ENCODE assay signal across 14 cellular contexts in genomic region chr2:132582360-132582759, GRCh38.
A peak's percentile ranks its signal among the peaks of the same experiment; 100 is the strongest.
DNase-seq lines count a peak whose midpoint lies in the region; ATAC-seq and TF ChIP-seq lines count a peak whose summit lies in the region.
"Had no signal": no experiment of that assay in that cellular context is flagged by ENCODE, and none has a peak within 500 bp of the region (broad histone marks: within the 10 kb centered on the region; RNA-seq: fewer than 3 reads in every experiment).

No MANE protein-coding gene starts in this region.

- peak; percentile 56 for DNase-seq in NCI-H128 (lab: John Stamatoyannopoulos, UW; ENCODE audit: unreplicated experiment)
- no peak for DNase-seq in neural crest cell (ENCODE audit: low read depth, low spot score)
- no peak for DNase-seq in activated gamma-delta T cell treated with Interleukin-2 at 50 U/mL for 16 hours
- no peak for DNase-seq in stimulated activated CD4-positive, alpha-beta T cell treated with anti-CD3 and anti-CD28 coated beads, Interleukin-15, amount 100 ng/mL, for 24 hours
- no peak for DNase-seq in activated CD4-positive, CD25-positive, alpha-beta regulatory T cell (lab: John Stamatoyannopoulos, UW)
- DNase-seq: activated CD4-positive, alpha-beta memory T cell treated with anti-CD3 and anti-CD28 coated beads for 36 hours; CD4-positive, CD25-positive, alpha-beta regulatory T cell; immature natural killer cell; naive thymus-derived CD8-positive, alpha-beta T cell; sigmoid colon; T-helper 2 cell had no signal

- H3K27me3 Mint-ChIP-seq in brain (no peaks in the 10 kb centered on the region), neural crest cell (ENCODE audit: low read depth) (no peaks in the 10 kb centered on the region)
- H3K27me3 Mint-ChIP-seq: CD4-positive, CD25-positive, alpha-beta regulatory T cell had no signal

- H3K4me1 Mint-ChIP-seq in brain (peaks cover 56% of the 10 kb centered on the region), neural crest cell (peaks cover 31% of the 10 kb centered on the region)
- H3K4me1 Mint-ChIP-seq: CD4-positive, CD25-positive, alpha-beta regulatory T cell; immature natural killer cell; naive thymus-derived CD8-positive, alpha-beta T cell had no signal

- H3K27ac Mint-ChIP-seq in brain (peak overlapping the region; percentile 28 to 75 (median 61)), neural crest cell (ENCODE audit: unreplicated experiment) (peak overlapping the region; percentile 13)
- H3K27ac Mint-ChIP-seq: activated CD4-positive, alpha-beta memory T cell treated with anti-CD3 and anti-CD28 coated beads for 36 hours; CD4-positive, CD25-positive, alpha-beta regulatory T cell; immature natural killer cell; naive thymus-derived CD8-positive, alpha-beta T cell had no signal

- H3K36me3 Mint-ChIP-seq in brain (no peaks in the 10 kb centered on the region), neural crest cell (ENCODE audit: low read depth) (no peaks in the 10 kb centered on the region)
- H3K36me3 Mint-ChIP-seq: activated CD4-positive, alpha-beta memory T cell treated with anti-CD3 and anti-CD28 coated beads for 36 hours; CD4-positive, CD25-positive, alpha-beta regulatory T cell; naive thymus-derived CD8-positive, alpha-beta T cell had no signal

- H3K4me3 Mint-ChIP-seq in brain (peak overlapping the region in 2 of 5 experiments; percentile 3 to 38), neural crest cell (no peak overlapping the region)
- H3K4me3 Mint-ChIP-seq: activated CD4-positive, alpha-beta memory T cell treated with anti-CD3 and anti-CD28 coated beads for 36 hours; CD4-positive, CD25-positive, alpha-beta regulatory T cell; immature natural killer cell; naive thymus-derived CD8-positive, alpha-beta T cell had no signal

- no peak for TF ChIP-seq CTCF in brain (conservative IDR thresholded peaks at IDR 0.05)
- no peak for TF ChIP-seq CTCF in neural crest cell (conservative IDR thresholded peaks at IDR 0.05)

- ATAC-seq in GM18511 (IDR thresholded peaks at IDR 0.05; ENCODE audit: unreplicated experiment) (peak; percentile 76), GM21390 (IDR thresholded peaks at IDR 0.05; ENCODE audit: unreplicated experiment) (no peak)
- ATAC-seq: naive thymus-derived CD8-positive, alpha-beta T cell had no signal

- H3K9me3 Mint-ChIP-seq in brain (no peaks in the 10 kb centered on the region), neural crest cell (no peaks in the 10 kb centered on the region)
- H3K9me3 Mint-ChIP-seq: activated CD4-positive, alpha-beta memory T cell treated with anti-CD3 and anti-CD28 coated beads for 36 hours had no signal
